Comparison of ENCODE assay signal across 18 cellular contexts in genomic region chr2:16134436-16135165, GRCh38.
DNase-seq lines count a peak whose midpoint lies in the region; ATAC-seq and TF ChIP-seq lines count a peak whose summit lies in the region.
"Had no signal": no experiment of that assay in that cellular context is flagged by ENCODE, and none has a peak within 500 bp of the region (broad histone marks: within the 10 kb centered on the region; RNA-seq: fewer than 3 reads in every experiment).

No MANE protein-coding gene starts in this region.

- no peaks in the 10 kb centered on the region for H3K4me1 ChIP-seq in endodermal cell (ENCODE audit: control insufficient read depth, insufficient read depth, low read length)
- H3K4me1 ChIP-seq in lung (ENCODE audit: control insufficient read depth in 2 of 2, insufficient read depth in 2 of 2, low read length in 2 of 2): no peaks in the 10 kb centered on the region
- no peaks in the 10 kb centered on the region for H3K4me1 ChIP-seq in body of pancreas
- H3K4me1 ChIP-seq: BLaER1 had no signal

- H3K9me3 Mint-ChIP-seq in endodermal cell: no peaks in the 10 kb centered on the region
- H3K9me3 Mint-ChIP-seq: H9 had no signal

- peaks cover 10% of the 10 kb centered on the region for H3K4me1 Mint-ChIP-seq in endodermal cell
- H3K4me1 Mint-ChIP-seq: CD14-positive monocyte; CD4-positive, alpha-beta memory T cell had no signal

- H3K36me3 Mint-ChIP-seq in endodermal cell (ENCODE audit: low read depth): no peaks in the 10 kb centered on the region
- H3K36me3 Mint-ChIP-seq: CD14-positive monocyte; CD4-positive, alpha-beta memory T cell had no signal

- H3K27me3 ChIP-seq in endodermal cell (ENCODE audit: control insufficient read depth, insufficient read depth, low read length, poor library complexity, severe bottlenecking) (no peaks in the 10 kb centered on the region), lung (ENCODE audit: control insufficient read depth, insufficient read depth) (no peaks in the 10 kb centered on the region), body of pancreas (no peaks in the 10 kb centered on the region)
- H3K27me3 ChIP-seq: BLaER1 had no signal

- H3K4me3 ChIP-seq in endodermal cell (ENCODE audit: low read length) (no peak overlapping the region), lung (no peak overlapping the region), body of pancreas (no peak overlapping the region)
- H3K4me3 ChIP-seq: BLaER1, K562 had no signal

- DNase-seq in SK-N-DZ (ENCODE audit: low spot score) (peak; percentile 98), endodermal cell (peak; percentile 19), lung (ENCODE audit: low spot score) (peak; percentile 19), retina (peak; percentile 1), body of pancreas (no peak), SW 1271 (lab: John Stamatoyannopoulos, UW) (no peak), T-helper 1 cell (no peak)
- DNase-seq: ACHN; AML-193; CD4-positive, alpha-beta memory T cell; DMS79 treated with DMSO at 0.1 percent for 48 hours; GF-D8; H9; IMR-90 had no signal

- H3K27me3 Mint-ChIP-seq in endodermal cell (ENCODE audit: insufficient read depth): no peaks in the 10 kb centered on the region
- H3K27me3 Mint-ChIP-seq: CD4-positive, alpha-beta memory T cell had no signal

- H3K4me3 Mint-ChIP-seq in endodermal cell: no peak overlapping the region
- H3K4me3 Mint-ChIP-seq: CD14-positive monocyte; CD4-positive, alpha-beta memory T cell; H9 had no signal

- intact Hi-C loops in body of pancreas (cut with DNase I): no loop called here

- H3K9me3 ChIP-seq in endodermal cell (ENCODE audit: control insufficient read depth, low read length): no peaks in the 10 kb centered on the region
- H3K9me3 ChIP-seq in lung (ENCODE audit: control insufficient read depth in 2 of 2, insufficient read depth in 1 of 2, low read length in 1 of 2): no peaks in the 10 kb centered on the region
- no peaks in the 10 kb centered on the region for H3K9me3 ChIP-seq in body of pancreas

- H3K27ac ChIP-seq in endodermal cell (ENCODE audit: low read depth, low read length): no peak overlapping the region
- H3K27ac ChIP-seq in lung (ENCODE audit: low read depth in 1 of 2, low read length in 1 of 2): no peak overlapping the region
- H3K27ac ChIP-seq in body of pancreas: no peak overlapping the region
- H3K27ac ChIP-seq: BLaER1 had no signal

- 94 to 95% methylated on average over 6 to 9 of the region's 9 CpGs for WGBS in endodermal cell (ENCODE audit: insufficient coverage in 1 of 2, insufficient read length in 1 of 2), 2 experiments
- 92 to 96% methylated on average over 9 of the region's 9 CpGs for WGBS in lung, 2 donors
- WGBS in body of pancreas, 2 donors: 81 to 89% methylated on average over 9 of the region's 9 CpGs

- H3K36me3 ChIP-seq in endodermal cell (ENCODE audit: control insufficient read depth, insufficient read depth, low read length): no peaks in the 10 kb centered on the region
- no peaks in the 10 kb centered on the region for H3K36me3 ChIP-seq in lung (ENCODE audit: control insufficient read depth in 2 of 2, insufficient read depth in 2 of 2, low read length in 2 of 2)
- H3K36me3 ChIP-seq in body of pancreas (replicated peaks in 1 of 2; ENCODE audit: insufficient read depth in 1 of 2, low read depth in 2 of 2): no peaks in the 10 kb centered on the region
- H3K36me3 ChIP-seq: BLaER1 had no signal

- H3K27ac Mint-ChIP-seq in endodermal cell: no peak overlapping the region
- H3K27ac Mint-ChIP-seq: CD14-positive monocyte; CD4-positive, alpha-beta memory T cell; H9 had no signal

- H3K9ac ChIP-seq in endodermal cell (ENCODE audit: extremely low read depth, low read length, poor library complexity, severe bottlenecking): no peak overlapping the region
- H3K9ac ChIP-seq: BLaER1 had no signal

- TF ChIP-seq CTCF in endodermal cell (conservative IDR thresholded peaks at IDR 0.05) (no peak), lung (IDR thresholded peaks at IDR 0.05; ENCODE audit: control extremely low read depth, extremely low read depth) (no peak), body of pancreas (IDR thresholded peaks at IDR 0.05) (no peak)

- ATAC-seq in lung (ENCODE audit: insufficient read depth, low FRiP score) (no peak), HG03432 (IDR thresholded peaks at IDR 0.05; ENCODE audit: unreplicated experiment) (no peak), body of pancreas (no peak)
- ATAC-seq: K562 had no signal

- TF ChIP-seq POLR2A in body of pancreas (IDR thresholded peaks at IDR 0.05): no peak

Comparison
In these comparisons a context has a peak if more than half of its experiments do, and no peak if none do; other contexts are left out.
1. DNase-seq: peak in SK-N-DZ (single experiment), endodermal cell (single experiment), lung (single experiment) and retina (single experiment); none in body of pancreas (0 of 4), SW 1271 (0 of 2) and T-helper 1 cell (0 of 5).